In genomic region chr2:190781604-190782198, GRCh38 we compare ENCODE assay signal across 8 cellular contexts.
DNase-seq lines count a peak whose midpoint lies in the region; ATAC-seq and TF ChIP-seq lines count a peak whose summit lies in the region.

No MANE protein-coding gene starts in this region.

- intact Hi-C loops in MCF 10A (cut with micrococcal nuclease): loop anchor here (1.0 to 5.0 kb wide), 5 partner anchors 101 to 741 kb away; no protein-coding TSS in a partner anchor
- intact Hi-C loops in left colon (cut with DNase I, micrococcal nuclease): loop anchor here in 1 of 2 donors (5.0 kb wide), 1 partner anchor 251 kb away; no protein-coding TSS in a partner anchor

- H3K4me3 Mint-ChIP-seq in T-helper 2 cell treated with Interferon-gamma antibody and Interleukin-4, amounts not matched to agents 5 μg/mL and 100 μg/mL, for 36 hours: no peak overlapping the region
- H3K4me3 Mint-ChIP-seq in MCF 10A (ENCODE audit: unreplicated experiment): no peak overlapping the region

- CTCF ChIA-PET in MCF 10A (lab: Yijun Ruan, JAX): interaction anchor here (0.6 to 5.2 kb wide), 26 partner anchors 10 to 1115 kb away, joined by 3 to 26 read pairs (median 4); no protein-coding TSS in a partner anchor

- peak; percentile 72 for TF ChIP-seq CTCF in MCF 10A (IDR thresholded peaks at IDR 0.05; ENCODE audit: unreplicated experiment)

- POLR2A ChIA-PET in MCF 10A (lab: Yijun Ruan, JAX): interaction anchor here (0.8 kb wide), 1 partner anchor 96 kb away, joined by 3 read pairs; no protein-coding TSS in a partner anchor

- ATAC-seq in left colon (peak; percentile 69), GM19395 (IDR thresholded peaks at IDR 0.05; ENCODE audit: unreplicated experiment) (no peak)

- H3K27me3 Mint-ChIP-seq in T-helper 2 cell treated with Interferon-gamma antibody and Interleukin-4, amounts not matched to agents 5 μg/mL and 100 μg/mL, for 36 hours (ENCODE audit: low read depth): no peaks in the 10 kb centered on the region
- H3K27me3 Mint-ChIP-seq in MCF 10A (ENCODE audit: insufficient read depth, unreplicated experiment): no peaks in the 10 kb centered on the region

- H3K27ac Mint-ChIP-seq in T-helper 2 cell treated with Interferon-gamma antibody and Interleukin-4, amounts not matched to agents 5 μg/mL and 100 μg/mL, for 36 hours: no peak overlapping the region
- no peak overlapping the region for H3K27ac Mint-ChIP-seq in MCF 10A (ENCODE audit: low read depth, unreplicated experiment)

- peak; percentile 70 for DNase-seq in SIG-M5 treated with dmso at 0.1 percent for 504 hours (lab: John Stamatoyannopoulos, UW; ENCODE audit: unreplicated experiment)
- DNase-seq in SIG-M5 (lab: John Stamatoyannopoulos, UW): no peak
- peak; percentile 38 for DNase-seq in NCI-H128 (lab: John Stamatoyannopoulos, UW; ENCODE audit: unreplicated experiment)
- peak; percentile 29 for DNase-seq in T-helper 2 cell treated with Interferon-gamma antibody and Interleukin-4, amounts not matched to agents 5 μg/mL and 100 μg/mL, for 36 hours (ENCODE audit: low spot score)
- peak; percentile 59 for DNase-seq in MCF 10A (ENCODE audit: unreplicated experiment)
- DNase-seq in left colon: peak in 1 of 2 donors; percentile 43
- peak; percentile 25 for DNase-seq in stimulated activated CD8-positive, alpha-beta memory T cell treated with anti-CD3 and anti-CD28 coated beads, Interleukin-12 subunit alpha, Interleukin-12 subunit beta, amount 100 ng/mL, for 1 hour (ENCODE audit: low read depth)

- peaks cover 10% of the 10 kb centered on the region for H3K4me1 Mint-ChIP-seq in T-helper 2 cell treated with Interferon-gamma antibody and Interleukin-4, amounts not matched to agents 5 μg/mL and 100 μg/mL, for 36 hours (ENCODE audit: low read depth)
- H3K4me1 Mint-ChIP-seq in MCF 10A (ENCODE audit: insufficient read depth, unreplicated experiment): no peaks in the 10 kb centered on the region

- H3K36me3 Mint-ChIP-seq in T-helper 2 cell treated with Interferon-gamma antibody and Interleukin-4, amounts not matched to agents 5 μg/mL and 100 μg/mL, for 36 hours (ENCODE audit: low read depth): no peaks in the 10 kb centered on the region
- H3K36me3 Mint-ChIP-seq in MCF 10A (ENCODE audit: insufficient read depth, unreplicated experiment): no peaks in the 10 kb centered on the region

- no TSS peak for BruUV-seq in MCF 10A (replicated peaks; lab: Mats Ljungman, UMichigan)

- H3K9me3 Mint-ChIP-seq in T-helper 2 cell treated with Interferon-gamma antibody and Interleukin-4, amounts not matched to agents 5 μg/mL and 100 μg/mL, for 36 hours: peaks cover 4% of the 10 kb centered on the region
- H3K9me3 Mint-ChIP-seq in MCF 10A (ENCODE audit: unreplicated experiment): peaks cover 13% of the 10 kb centered on the region
